Comparison of ENCODE assay signal across 15 cellular contexts in genomic region chr1:244545511-244545910, GRCh38.
"Had no signal": no experiment of that assay in that cellular context is flagged by ENCODE, and none has a peak within 500 bp of the region (broad histone marks: within the 10 kb centered on the region; RNA-seq: fewer than 3 reads in every experiment).

No MANE protein-coding gene starts in this region.

- H3K27me3 ChIP-seq: breast epithelium, foreskin keratinocyte, spleen had no signal

- DNase-seq: activated CD4-positive, alpha-beta T cell treated with anti-CD3 and anti-CD28 coated beads, Interleukin-2, amount 50 U/mL, for 1 hour; activated CD8-positive, alpha-beta memory T cell treated with anti-CD3 and anti-CD28 coated beads for 24 hours; activated naive CD8-positive, alpha-beta T cell treated with anti-CD3 and anti-CD28 coated beads for 36 hours; erythroblast; foreskin keratinocyte; kidney glomerular epithelial cell; mesendoderm; nephron progenitor cell; psoas muscle; spleen; T-helper 1 cell; T1000 had no signal

- H3K36me3 ChIP-seq: breast epithelium, spleen had no signal

- H3K4me1 ChIP-seq: breast epithelium, foreskin keratinocyte, psoas muscle, spleen had no signal

- ATAC-seq: activated CD4-positive, CD25-positive, alpha-beta regulatory T cell treated with anti-CD3 and anti-CD28 coated beads, Interleukin-2, amount 50 U/mL, for 24 hours; foreskin keratinocyte; psoas muscle; sciatic nerve had no signal

- H3K4me3 ChIP-seq: breast epithelium, psoas muscle, spleen had no signal

- H3K27ac ChIP-seq: breast epithelium, foreskin keratinocyte, psoas muscle, spleen had no signal
